ENCODE assay signal across 2 cellular contexts in genomic region chr17:32143525-32143865, GRCh38.
TF ChIP-seq lines count a peak whose summit lies in the region.

No MANE protein-coding gene starts in this region.

TF ChIP-seq in SK-N-SH, 30 proteins besides CTCF, POLR2A, EP300 and RAD21 (continued from another document):
- no peak for TF ChIP-seq RXRA (IDR thresholded peaks at IDR 0.05; ENCODE audit: borderline replicate concordance, low read depth)
- TF ChIP-seq MXI1 (IDR thresholded peaks at IDR 0.05; ENCODE audit: low read depth, low read length) = no peak
- no peak for TF ChIP-seq TCF12 (IDR thresholded peaks at IDR 0.05)
- TF ChIP-seq TEAD4 (IDR thresholded peaks at IDR 0.05; ENCODE audit: borderline replicate concordance, insufficient read depth) = no peak
- TF ChIP-seq SIN3A (IDR thresholded peaks at IDR 0.05; ENCODE audit: borderline replicate concordance, low read depth, low read length) = no peak
- no peak for TF ChIP-seq RCOR1 (IDR thresholded peaks at IDR 0.05; ENCODE audit: low read length)
- TF ChIP-seq REST (IDR thresholded peaks at IDR 0.05; ENCODE audit: low read depth, low read length) = no peak
- TF ChIP-seq EZH2phosphoT487 (IDR thresholded peaks at IDR 0.05; ENCODE audit: borderline replicate concordance, low read depth) = no peak
- TF ChIP-seq MEF2A (IDR thresholded peaks at IDR 0.05; ENCODE audit: borderline replicate concordance, low read depth) = no peak
- TF ChIP-seq GABPA (IDR thresholded peaks at IDR 0.05; ENCODE audit: low read depth) = no peak
- TF ChIP-seq FOXJ3 (CRISPR knock-in tag; IDR thresholded peaks at IDR 0.05) = no peak
- TF ChIP-seq TAF1 (IDR thresholded peaks at IDR 0.05; ENCODE audit: borderline replicate concordance, low read depth, low read length) = no peak
- TF ChIP-seq CHD2 (IDR thresholded peaks at IDR 0.05; ENCODE audit: low read length, partially characterized antibody) = no peak
- no peak for TF ChIP-seq NFIC (IDR thresholded peaks at IDR 0.05; ENCODE audit: borderline replicate concordance)
- TF ChIP-seq USF2 (IDR thresholded peaks at IDR 0.05; ENCODE audit: borderline replicate concordance, low read depth, low read length) = no peak

TF ChIP-seq in SK-N-SH treated with all-trans-retinoic acid at 6 μM for 48 hours, 23 proteins besides CTCF, POLR2A, EP300 and RAD21 (continued from another document):
- no peak for TF ChIP-seq RARB (CRISPR knock-in tag; IDR thresholded peaks at IDR 0.05)
- TF ChIP-seq, protein P1, sequence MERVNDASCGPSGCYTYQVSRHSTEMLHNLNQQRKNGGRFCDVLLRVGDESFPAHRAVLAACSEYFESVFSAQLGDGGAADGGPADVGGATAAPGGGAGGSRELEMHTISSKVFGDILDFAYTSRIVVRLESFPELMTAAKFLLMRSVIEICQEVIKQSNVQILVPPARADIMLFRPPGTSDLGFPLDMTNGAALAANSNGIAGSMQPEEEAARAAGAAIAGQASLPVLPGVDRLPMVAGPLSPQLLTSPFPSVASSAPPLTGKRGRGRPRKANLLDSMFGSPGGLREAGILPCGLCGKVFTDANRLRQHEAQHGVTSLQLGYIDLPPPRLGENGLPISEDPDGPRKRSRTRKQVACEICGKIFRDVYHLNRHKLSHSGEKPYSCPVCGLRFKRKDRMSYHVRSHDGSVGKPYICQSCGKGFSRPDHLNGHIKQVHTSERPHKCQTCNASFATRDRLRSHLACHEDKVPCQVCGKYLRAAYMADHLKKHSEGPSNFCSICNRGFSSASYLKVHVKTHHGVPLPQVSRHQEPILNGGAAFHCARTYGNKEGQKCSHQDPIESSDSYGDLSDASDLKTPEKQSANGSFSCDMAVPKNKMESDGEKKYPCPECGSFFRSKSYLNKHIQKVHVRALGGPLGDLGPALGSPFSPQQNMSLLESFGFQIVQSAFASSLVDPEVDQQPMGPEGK (CRISPR knock-in tag; IDR thresholded peaks at IDR 0.05; ENCODE audit: borderline replicate concordance) = no peak
- TF ChIP-seq, protein P2, sequence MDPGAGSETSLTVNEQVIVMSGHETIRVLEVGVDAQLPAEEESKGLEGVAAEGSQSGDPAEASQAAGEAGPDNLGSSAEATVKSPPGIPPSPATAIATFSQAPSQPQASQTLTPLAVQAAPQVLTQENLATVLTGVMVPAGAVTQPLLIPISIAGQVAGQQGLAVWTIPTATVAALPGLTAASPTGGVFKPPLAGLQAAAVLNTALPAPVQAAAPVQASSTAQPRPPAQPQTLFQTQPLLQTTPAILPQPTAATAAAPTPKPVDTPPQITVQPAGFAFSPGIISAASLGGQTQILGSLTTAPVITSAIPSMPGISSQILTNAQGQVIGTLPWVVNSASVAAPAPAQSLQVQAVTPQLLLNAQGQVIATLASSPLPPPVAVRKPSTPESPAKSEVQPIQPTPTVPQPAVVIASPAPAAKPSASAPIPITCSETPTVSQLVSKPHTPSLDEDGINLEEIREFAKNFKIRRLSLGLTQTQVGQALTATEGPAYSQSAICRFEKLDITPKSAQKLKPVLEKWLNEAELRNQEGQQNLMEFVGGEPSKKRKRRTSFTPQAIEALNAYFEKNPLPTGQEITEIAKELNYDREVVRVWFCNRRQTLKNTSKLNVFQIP (CRISPR knock-in tag; IDR thresholded peaks at IDR 0.05; ENCODE audit: borderline replicate concordance, low read depth) = no peak
